ENCODE assay signal across 8 cellular contexts in genomic region chr3:197003461-197004385, GRCh38. TPM values are rescaled to one million over a fixed set of nuclear protein-coding genes. Genes with fewer than 3 reads are reported as not detected.
DNase-seq lines count a peak whose midpoint lies in the region; ATAC-seq and TF ChIP-seq lines count a peak whose summit lies in the region.

No MANE protein-coding gene starts in this region.

- intact Hi-C loops in PC-3 (cut with micrococcal nuclease): loop anchor here (1.0 kb wide), 2 partner anchors 24 to 184 kb away; no protein-coding TSS in a partner anchor
- intact Hi-C loops in mammary epithelial cell (cut with micrococcal nuclease): loop anchor here (2.0 to 5.0 kb wide), 4 partner anchors 27 to 499 kb away; no protein-coding TSS in a partner anchor
- intact Hi-C loops in thyroid gland (cut with DNase I): loop anchor here (10.0 kb wide), 2 partner anchors 181 to 501 kb away; no protein-coding TSS in a partner anchor

- peak overlapping the region; percentile 98 for H3K4me2 ChIP-seq in PC-3 (ENCODE audit: low read length)
- peak overlapping the region; percentile 85 for H3K4me2 ChIP-seq in mammary epithelial cell (ENCODE audit: insufficient read depth, low read depth, low read length)

- H3K9ac ChIP-seq in PC-3 (ENCODE audit: low read length) (peak overlapping the region; percentile 88), mammary epithelial cell (ENCODE audit: insufficient read depth, low read length) (peak overlapping the region; percentile 41)

- H2AFZ ChIP-seq in PC-3 (ENCODE audit: low read length) (peak overlapping the region; percentile 71), mammary epithelial cell (ENCODE audit: low read depth, low read length) (peak overlapping the region; percentile 60)

- 34% methylated on average over 20 of the region's 61 CpGs for WGBS in mammary epithelial cell (ENCODE audit: low coverage, missing lambda C conversion rate)
- WGBS in lung, 2 donors: 25 to 39% methylated on average over 42 to 61 of the region's 61 CpGs
- WGBS in thyroid gland, 2 donors: 20 to 29% methylated on average over 25 to 33 of the region's 61 CpGs

- no peaks in the 10 kb centered on the region for H3K9me2 ChIP-seq in PC-3 (replicated peaks; ENCODE audit: low read length)

- in situ Hi-C loops in mammary epithelial cell (cut with MboI; ENCODE audit: low sequenced_read_pairs in 2 of 2): no loop called here

- no peaks in the 10 kb centered on the region for H3K9me3 ChIP-seq in PC-3 (ENCODE audit: low read length)
- H3K9me3 ChIP-seq in mammary epithelial cell (replicated peaks; ENCODE audit: insufficient read depth, low read length): no peaks in the 10 kb centered on the region
- no peaks in the 10 kb centered on the region for H3K9me3 ChIP-seq in lung (ENCODE audit: control insufficient read depth in 2 of 2, insufficient read depth in 1 of 2, low read length in 1 of 2)
- H3K9me3 ChIP-seq in thyroid gland: no peaks in the 10 kb centered on the region

- no peaks in the 10 kb centered on the region for H4K20me1 ChIP-seq in PC-3 (ENCODE audit: low read length)
- no peaks in the 10 kb centered on the region for H4K20me1 ChIP-seq in mammary epithelial cell (ENCODE audit: insufficient read depth, low read length)

- TF ChIP-seq CTCF in GM12865 (IDR thresholded peaks at IDR 0.05; ENCODE audit: insufficient read depth, low read depth, low read length, missing control alignments): no peak
- TF ChIP-seq CTCF in PC-3 (conservative IDR thresholded peaks at IDR 0.05; ENCODE audit: low read depth, low read length): no peak
- no peak for TF ChIP-seq CTCF in mammary epithelial cell (conservative IDR thresholded peaks at IDR 0.05 in 1 of 2, IDR thresholded peaks at IDR 0.05 in 1 of 2; ENCODE audit: extremely low read depth in 1 of 2, insufficient read depth in 1 of 2, low read depth in 1 of 2, low read length in 2 of 2)
- no peak for TF ChIP-seq CTCF in lung (IDR thresholded peaks at IDR 0.05; ENCODE audit: control extremely low read depth, extremely low read depth)
- TF ChIP-seq CTCF in thyroid gland (IDR thresholded peaks at IDR 0.05): no peak

- TSS peak; percentile 76 for BruUV-seq in PC-3 (replicated peaks; lab: Mats Ljungman, UMichigan)
- no TSS peak for BruUV-seq in mammary epithelial cell (replicated peaks; lab: Mats Ljungman, UMichigan)

- H3F3A ChIP-seq in PC-3 (ENCODE audit: low read length, unreplicated experiment): no peaks in the 10 kb centered on the region

- CTCF ChIA-PET in PC-3 (lab: Charles Lee): interaction anchor here (0.6 to 1.1 kb wide), 5 partner anchors 12 to 164 kb away, joined by 6 to 9 read pairs (median 7); partner anchors contain the start of gene MELTF
- CTCF ChIA-PET in mammary epithelial cell (lab: Charles Lee; ENCODE audit: low non-redundant PET): interaction anchor here (0.6 to 0.9 kb wide), 2 partner anchors 28 to 35 kb away, joined by 3 read pairs; no protein-coding TSS in a partner anchor

- H3K4me3 ChIP-seq in GM12865 (ENCODE audit: low read depth, low read length): peak overlapping the region; percentile 61
- peak overlapping the region; percentile 83 for H3K4me3 ChIP-seq in PC-3 (ENCODE audit: low read length)
- peak overlapping the region; percentile 33 to 68 (median 42) for H3K4me3 ChIP-seq in mammary epithelial cell (replicated peaks in 1 of 3; ENCODE audit: insufficient read depth in 1 of 3, low read depth in 2 of 3, low read length in 3 of 3)
- peak overlapping the region; percentile 38 for H3K4me3 ChIP-seq in lung
- peak overlapping the region in 2 of 3 donors; percentile 40 to 65 for H3K4me3 ChIP-seq in thyroid gland (replicated peaks in 1 of 3)

- peaks cover 5% of the 10 kb centered on the region for H3K79me2 ChIP-seq in PC-3 (ENCODE audit: low read length)
- H3K79me2 ChIP-seq in mammary epithelial cell (ENCODE audit: insufficient read depth, low read length): no peaks in the 10 kb centered on the region

- dilution Hi-C loops in mammary epithelial cell (cut with HindIII; ENCODE audit: low sequenced_read_pairs): loop anchor here (5.0 kb wide), 1 partner anchor 574 kb away; no protein-coding TSS in a partner anchor

- H3K36me3 ChIP-seq in PC-3 (ENCODE audit: low read depth, low read length): no peaks in the 10 kb centered on the region
- no peaks in the 10 kb centered on the region for H3K36me3 ChIP-seq in mammary epithelial cell (ENCODE audit: insufficient read depth, low read length)
- H3K36me3 ChIP-seq in lung (ENCODE audit: control insufficient read depth in 2 of 2, insufficient read depth in 2 of 2, low read length in 2 of 2): no peaks in the 10 kb centered on the region
- H3K36me3 ChIP-seq in thyroid gland: no peaks in the 10 kb centered on the region

- H3K4me1 ChIP-seq in PC-3 (ENCODE audit: insufficient read depth, low read length) (peaks cover 12% of the 10 kb centered on the region), mammary epithelial cell (ENCODE audit: insufficient read depth, low read length) (peaks cover 23% of the 10 kb centered on the region), lung (ENCODE audit: control insufficient read depth in 2 of 2, insufficient read depth in 2 of 2, low read length in 2 of 2) (peaks cover 0 to 7% of the 10 kb centered on the region in 2 donors), thyroid gland (peaks cover 9 to 12% of the 10 kb centered on the region in 2 donors)

- H3K27ac ChIP-seq in PC-3 (ENCODE audit: low read length) (peak overlapping the region; percentile 50), mammary epithelial cell (ENCODE audit: insufficient read depth, low read depth, low read length) (peak overlapping the region; percentile 20), lung (ENCODE audit: low read depth in 1 of 2, low read length in 1 of 2) (no peak overlapping the region), thyroid gland (peak overlapping the region in 2 of 3 donors; percentile 8 to 58)

- no peak for TF ChIP-seq POLR2A in thyroid gland (IDR thresholded peaks at IDR 0.05)

- POLR2A ChIA-PET in PC-3 (lab: Charles Lee; ENCODE audit: unreplicated experiment): interaction anchor here (0.6 to 1.0 kb wide), 2 partner anchors 26 to 198 kb away, joined by 5 to 9 read pairs; partner anchors contain the start of gene MELTF

- ATAC-seq in HG02884 (IDR thresholded peaks at IDR 0.05; ENCODE audit: unreplicated experiment) (peak; percentile 10), PC-3 (peak; percentile 34), lung (ENCODE audit: insufficient read depth, low FRiP score) (no peak), HG03108 (IDR thresholded peaks at IDR 0.05; ENCODE audit: unreplicated experiment) (no peak), HG03565 (IDR thresholded peaks at IDR 0.05; ENCODE audit: unreplicated experiment) (no peak)

- H3K27me3 ChIP-seq in PC-3 (ENCODE audit: low read length) (no peaks in the 10 kb centered on the region), mammary epithelial cell (ENCODE audit: insufficient read depth, low read length) (no peaks in the 10 kb centered on the region), lung (ENCODE audit: control insufficient read depth, insufficient read depth) (no peaks in the 10 kb centered on the region), thyroid gland (no peaks in the 10 kb centered on the region)

- DNase-seq in GM12865 (ENCODE audit: low read depth) (peak; percentile 42), PC-3 (peak; percentile 39), mammary epithelial cell (no peak), lung (ENCODE audit: low spot score) (no peak), thyroid gland (peak; percentile 30 to 36)

RNA-seq across cellular contexts. Expression of gene MELTF, which starts 25.9 kb away (rescaled TPM):
- total RNA-seq in PC-3 (2014; rRNA removed) (40.6 and 46.8 TPM in 2 replicates), mammary epithelial cell (10 to 100 TPM in 1 of 2 donors, 1 to 10 TPM in 1; 5.8 to 11.7 TPM), lung (10 to 100 TPM in 1 of 2 donors, 1 to 10 TPM in 1; 2.6 to 10.6 TPM), thyroid gland (10 to 100 TPM in 1 of 4 donors, 1 to 10 TPM in 3; 2.7 to 13.8 (median 4.3) TPM)
- polyA plus RNA-seq in mammary epithelial cell (5.7 TPM), lung (1 to 10 TPM; 3.0 to 4.9 TPM)
- polyA minus RNA-seq in mammary epithelial cell: 2.7 TPM

RNA-seq across cellular contexts. Expression of gene PIGZ, which starts 35.1 kb away (rescaled TPM):
- total RNA-seq in PC-3 (2014; rRNA removed) (1.6 and 3.7 TPM in 2 replicates), mammary epithelial cell (1 to 10 TPM; 2.7 to 4.7 TPM), lung (1 to 10 TPM; 1.4 to 5.5 TPM), thyroid gland (1 to 10 TPM in 3 of 4 donors, under 1 TPM in 1; 0.46 to 9.5 (median 6.3) TPM)
- polyA plus RNA-seq in mammary epithelial cell (1.0 TPM), lung (1 to 10 TPM; 1.8 to 2.5 TPM)
- 1.2 TPM for polyA minus RNA-seq in mammary epithelial cell

Comparison
In these comparisons a context has a peak if more than half of its experiments do, and no peak if none do; other contexts are left out.
1. DNase-seq: peak in GM12865 (single experiment), PC-3 (single experiment) and thyroid gland (2 of 2); none in mammary epithelial cell (single experiment) and lung (single experiment).
2. ATAC-seq: peak in HG02884 (single experiment) and PC-3 (single experiment); none in lung (single experiment), HG03108 (single experiment) and HG03565 (single experiment).
3. H3K27ac ChIP-seq: peak in PC-3 (single experiment), mammary epithelial cell (single experiment) and thyroid gland (2 of 3); none in lung (0 of 2).
4. Peak in every context shown above with its lines, with median percentiles within 50 percentile points of each other: H3K4me3 ChIP-seq.